Comparison of ENCODE assay signal across 7 cellular contexts in the genomic region with DNA sequence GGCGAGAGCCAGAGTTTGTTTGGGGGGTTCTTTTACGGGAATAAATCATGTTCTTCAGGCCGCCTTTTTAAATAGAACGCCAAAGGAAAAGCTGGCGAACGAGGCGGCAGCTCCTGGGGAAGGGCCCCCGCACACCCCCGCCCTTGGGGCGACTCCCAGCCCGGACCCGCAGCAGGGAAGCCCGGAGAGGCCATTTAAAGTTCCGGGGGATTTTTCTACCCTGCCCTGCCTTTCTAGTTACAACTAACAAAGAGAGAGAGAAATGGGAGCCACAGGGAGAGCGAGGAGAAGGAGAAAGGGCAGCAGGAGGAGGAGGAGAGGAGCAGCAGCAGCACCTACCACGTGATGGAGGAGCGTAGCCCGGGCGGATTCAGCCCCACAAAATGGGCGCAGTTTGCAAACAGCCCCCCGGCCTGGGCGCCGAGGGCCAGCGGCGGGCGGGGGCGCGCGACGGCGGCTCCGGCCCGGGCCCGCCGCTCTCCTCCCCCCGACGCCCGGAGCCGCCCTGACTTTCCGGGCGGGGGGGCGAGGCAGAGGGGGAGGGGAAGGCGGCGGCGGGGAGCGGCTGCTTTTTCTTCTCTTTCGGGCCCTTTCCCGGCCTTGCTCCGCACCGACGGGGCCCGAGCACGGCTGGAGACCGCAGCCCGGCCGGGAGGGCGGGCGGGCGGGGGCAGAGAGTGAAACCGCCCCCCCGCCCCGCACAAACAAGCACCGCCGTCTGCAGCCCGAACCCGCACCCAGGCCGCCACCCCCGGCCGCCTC. TPM values are rescaled to one million over a fixed set of nuclear protein-coding genes. Genes with fewer than 3 reads are reported as not detected.
DNase-seq lines count a peak whose midpoint lies in the region; ATAC-seq and TF ChIP-seq lines count a peak whose summit lies in the region.

No MANE protein-coding gene starts in this region.

- WGBS in sigmoid colon, 2 donors: 1% methylated on average over 68 to 69 of the region's 69 CpGs

- TF ChIP-seq POLR2A in sigmoid colon (IDR thresholded peaks at IDR 0.05): no peak

- DNase-seq in NCI-H1694 (lab: John Stamatoyannopoulos, UW) (peak; percentile 94), T-helper 22 cell (ENCODE audit: low read depth) (peak; percentile 58), astrocyte of the spinal cord (ENCODE audit: low read depth, low spot score) (peak; percentile 57), sigmoid colon (peak; percentile 85)

- no peaks in the 10 kb centered on the region for H3K27me3 ChIP-seq in sigmoid colon

- intact Hi-C loops in sigmoid colon (cut with DNase I): loop anchor here (1.0 to 10.0 kb wide), 3 partner anchors 72 to 148 kb away; no protein-coding TSS in a partner anchor

- in situ Hi-C loops in astrocyte of the spinal cord (cut with HindIII; ENCODE audit: low sequenced_read_pairs): no loop called here

- TF ChIP-seq CTCF in astrocyte of the spinal cord (IDR thresholded peaks at IDR 0.05; ENCODE audit: low read depth, low read length) (no peak), sigmoid colon (IDR thresholded peaks at IDR 0.05) (no peak)

- peaks cover 0 to 4% (median 0%) of the 10 kb centered on the region in 4 donors for H3K36me3 ChIP-seq in sigmoid colon

- H3K27ac ChIP-seq in sigmoid colon: peak overlapping the region; percentile 100

- ATAC-seq in GM18502 (IDR thresholded peaks at IDR 0.05; ENCODE audit: poor library complexity, unreplicated experiment) (peak; percentile 30), HG02840 (IDR thresholded peaks at IDR 0.05; ENCODE audit: low FRiP score, unreplicated experiment) (peak; percentile 33)

- no peaks in the 10 kb centered on the region for H3K9me3 ChIP-seq in sigmoid colon

- H3K4me1 ChIP-seq in sigmoid colon: peaks cover 0 to 57% (median 47%) of the 10 kb centered on the region in 4 donors

- H3K4me3 ChIP-seq in astrocyte of the spinal cord (ENCODE audit: low read depth, low read length) (peak overlapping the region; percentile 93), iPS-11a (ENCODE audit: low read depth, low read length) (peak overlapping the region; percentile 93), sigmoid colon (peak overlapping the region; percentile 93 to 100 (median 98))

- TF ChIP-seq EP300 in sigmoid colon (IDR thresholded peaks at IDR 0.05): no peak

RNA-seq across cellular contexts. Expression of a gene that starts 0.6 kb away (rescaled TPM):
- total RNA-seq in sigmoid colon: 100 to 1,000 TPM in 1 of 4 donors, 10 to 100 TPM in 3; 70.7 to 130 (median 79.7) TPM
- 10 to 100 TPM in 2 of 3 donors, 1 to 10 TPM in 1; 9.7 to 25.0 (median 13.8) TPM for polyA plus RNA-seq in sigmoid colon

Comparison
In these comparisons a context has a peak if more than half of its experiments do, and no peak if none do; other contexts are left out.
1. Peak in every context shown above with its lines: DNase-seq, ATAC-seq, H3K4me3 ChIP-seq and H3K27ac ChIP-seq.